Comparison of ENCODE assay signal across 9 cellular contexts in the genomic region with DNA sequence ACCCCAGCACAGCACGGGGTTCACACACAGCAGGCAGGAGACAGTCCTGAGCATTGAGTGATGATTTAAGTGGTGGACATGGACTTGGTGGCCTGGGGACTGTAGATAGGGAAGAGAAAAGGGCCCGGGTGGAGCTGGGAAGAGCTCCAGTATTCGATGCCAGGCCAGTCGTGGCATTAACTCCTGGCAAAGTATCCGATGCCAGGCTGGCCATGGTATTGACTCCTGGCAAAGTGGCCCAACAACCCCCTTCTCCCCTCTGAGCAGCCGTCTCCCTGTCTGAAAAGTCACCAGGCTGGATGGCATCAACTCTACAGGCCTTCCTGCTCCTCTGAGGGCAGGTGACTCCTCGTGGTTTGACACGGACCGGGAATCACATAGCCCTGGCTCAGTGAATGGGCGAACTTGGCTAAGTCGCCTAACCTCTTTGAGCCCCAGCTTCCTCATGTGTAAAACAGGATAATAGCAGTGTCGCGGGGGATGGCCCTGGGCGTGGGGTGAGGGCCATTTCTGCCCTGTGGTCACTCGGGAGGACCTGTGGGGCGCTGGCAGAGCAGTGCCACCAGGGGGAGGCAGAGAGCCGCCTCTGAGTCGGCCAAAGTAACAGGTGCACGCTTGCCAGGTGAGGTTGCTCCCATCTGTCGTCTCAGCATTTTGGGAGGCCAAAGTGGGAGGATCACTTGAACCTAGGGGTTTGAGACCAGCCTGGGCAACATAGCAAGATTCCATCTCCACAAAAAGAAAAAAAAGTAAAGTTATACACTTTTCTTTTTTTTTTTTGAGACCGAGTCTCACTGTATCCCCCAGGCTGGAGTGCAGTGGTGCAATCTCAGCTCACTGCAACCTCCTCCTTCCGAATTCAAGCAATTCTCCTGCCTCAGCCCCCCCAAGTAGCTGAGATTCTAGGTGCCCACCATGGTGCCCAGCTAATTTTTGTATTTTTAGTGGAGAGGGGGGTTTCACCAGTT. TPM values are rescaled to one million over a fixed set of nuclear protein-coding genes. Genes with fewer than 3 reads are reported as not detected.
A peak's percentile ranks its signal among the peaks of the same experiment; 100 is the strongest.
DNase-seq lines count a peak whose midpoint lies in the region; FAIRE-seq and TF ChIP-seq lines count a peak whose summit lies in the region.
"Had no signal": no experiment of that assay in that cellular context is flagged by ENCODE, and none has a peak within 500 bp of the region (broad histone marks: within the 10 kb centered on the region; RNA-seq: fewer than 3 reads in every experiment).

No MANE protein-coding gene starts in this region.

- H3K27ac ChIP-seq in A673 (ENCODE audit: low read depth, low read length, poor library complexity, severe bottlenecking) (no peak overlapping the region), esophagus muscularis mucosa (replicated peaks in 1 of 4) (no peak overlapping the region), stomach (no peak overlapping the region)

- DNase-seq in A673 (ENCODE audit: low spot score) (peak; percentile 25), GM19239 (ENCODE audit: insufficient read length, low spot score) (no peak), NT2/D1 (ENCODE audit: low read depth, low spot score) (peak; percentile 43), activated T-cell treated with anti-CD3 and anti-CD28 coated beads for 48 hours (ENCODE audit: low read depth) (peak; percentile 62), esophagus muscularis mucosa (ENCODE audit: extremely low spot score) (no peak), nephron progenitor cell (peak; percentile 86), stomach (peak; percentile 87), NCI-H1694 (lab: John Stamatoyannopoulos, UW) (no peak)

- H3K27me3 ChIP-seq in A673 (replicated peaks; ENCODE audit: insufficient read depth, low read depth, low read length, poor library complexity) (no peaks in the 10 kb centered on the region), NT2/D1 (ENCODE audit: insufficient read depth, insufficient read length) (peaks cover 5% of the 10 kb centered on the region), esophagus muscularis mucosa (no peaks in the 10 kb centered on the region), stomach (peaks cover 0 to 5% (median 0%) of the 10 kb centered on the region in 3 donors)

- no peak overlapping the region for H3K27ac Mint-ChIP-seq in nephron progenitor cell

- 27% methylated on average over 18 of the region's 22 CpGs for WGBS in esophagus muscularis mucosa
- 18 to 27% (median 23%) methylated on average over 12 to 22 of the region's 22 CpGs for WGBS in stomach, 5 donors

- no peak overlapping the region for H3K4me3 ChIP-seq in A673 (ENCODE audit: low read depth, low read length, poor library complexity, severe bottlenecking)
- H3K4me3 ChIP-seq in NT2/D1 (ENCODE audit: insufficient read length, low read depth) = no peak overlapping the region
- H3K4me3 ChIP-seq in esophagus muscularis mucosa = no peak overlapping the region
- H3K4me3 ChIP-seq in stomach = no peak overlapping the region

- FAIRE-seq in GM19239 (lab: Jason Lieb, UNC) = peak; percentile 61
- FAIRE-seq: islet of Langerhans had no signal

- H3K36me3 Mint-ChIP-seq in nephron progenitor cell (ENCODE audit: low read depth) = peaks cover 5% of the 10 kb centered on the region

- peaks cover 19% of the 10 kb centered on the region for H3K4me1 Mint-ChIP-seq in nephron progenitor cell

- POLR2A ChIA-PET in A673 (lab: Charles Lee; ENCODE audit: low non-redundant PET) = no interaction called here

- intact Hi-C loops in A673 (cut with micrococcal nuclease; ENCODE audit: unreplicated experiment) = no loop called here
- intact Hi-C loops in esophagus muscularis mucosa (cut with DNase I) = loop anchor here (1.0 to 10.0 kb wide), 3 partner anchors 39 to 206 kb away; no protein-coding TSS in a partner anchor
- intact Hi-C loops in stomach (cut with DNase I; ENCODE audit: low total_unique reads) = no loop called here

- no peaks in the 10 kb centered on the region for H3K9me3 Mint-ChIP-seq in nephron progenitor cell

- CTCF ChIA-PET in A673 (lab: Charles Lee) = interaction anchor here (0.7 to 1.4 kb wide), 4 partner anchors 137 to 143 kb away, joined by 3 to 13 read pairs (median 5); no protein-coding TSS in a partner anchor

- H3K27me3 Mint-ChIP-seq in nephron progenitor cell (ENCODE audit: low read depth, poor library complexity) = peaks cover 11% of the 10 kb centered on the region

- BruUV-seq in A673 (replicated peaks; lab: Mats Ljungman, UMichigan) = no TSS peak

- TF ChIP-seq CTCF in A673 (conservative IDR thresholded peaks at IDR 0.05; ENCODE audit: low read depth, low read length) = peak; percentile 97
- TF ChIP-seq CTCF in esophagus muscularis mucosa (IDR thresholded peaks at IDR 0.05) = peak in 2 of 3 experiments; percentile 98 to 99
- peak; percentile 99 for TF ChIP-seq CTCF in nephron progenitor cell (IDR thresholded peaks at IDR 0.05)
- TF ChIP-seq CTCF in stomach (IDR thresholded peaks at IDR 0.05) = peak in 6 of 7 experiments; percentile 79 to 99 (median 98)

- TF ChIP-seq EP300 in esophagus muscularis mucosa (IDR thresholded peaks at IDR 0.05) (no peak), stomach (IDR thresholded peaks at IDR 0.05) (no peak)

- no peaks in the 10 kb centered on the region for H3K36me3 ChIP-seq in A673 (ENCODE audit: insufficient read depth, low read length, poor library complexity, severe bottlenecking)
- H3K36me3 ChIP-seq in NT2/D1 (ENCODE audit: insufficient read depth, insufficient read length, low read length) = no peaks in the 10 kb centered on the region
- H3K36me3 ChIP-seq in esophagus muscularis mucosa = no peaks in the 10 kb centered on the region
- H3K36me3 ChIP-seq in stomach = no peaks in the 10 kb centered on the region

- no peak overlapping the region for H3K9ac ChIP-seq in NT2/D1 (ENCODE audit: insufficient read length, low read depth)

- no peak overlapping the region for H3K4me3 Mint-ChIP-seq in nephron progenitor cell

- H3K9me3 ChIP-seq in A673 (ENCODE audit: low read depth, low read length, poor library complexity, severe bottlenecking) (no peaks in the 10 kb centered on the region), NT2/D1 (ENCODE audit: insufficient read depth, low read length) (no peaks in the 10 kb centered on the region), esophagus muscularis mucosa (no peaks in the 10 kb centered on the region), stomach (no peaks in the 10 kb centered on the region)

- no peak for TF ChIP-seq POLR2A in esophagus muscularis mucosa (IDR thresholded peaks at IDR 0.05; ENCODE audit: low read depth)
- TF ChIP-seq POLR2A in stomach (IDR thresholded peaks at IDR 0.05) = no peak

- H3K4me1 ChIP-seq in A673 (ENCODE audit: insufficient read depth, low read length, poor library complexity, severe bottlenecking) (peaks cover 9% of the 10 kb centered on the region), NT2/D1 (ENCODE audit: insufficient read depth, insufficient read length) (peaks cover 15% of the 10 kb centered on the region), esophagus muscularis mucosa (peaks cover 25 to 38% (median 28%) of the 10 kb centered on the region in 4 donors), stomach (peaks cover 13 to 40% (median 31%) of the 10 kb centered on the region in 4 donors)

RNA-seq across cellular contexts. Expression of a gene that starts 5.7 kb away (rescaled TPM):
- total RNA-seq in A673 (2021) (72.9 and 73.7 TPM in 2 replicates), esophagus muscularis mucosa (10 to 100 TPM; 43.2 to 62.3 (median 51.3) TPM), stomach (100 to 1,000 TPM in 1 of 5 donors, 10 to 100 TPM in 4; 14.6 to 105 (median 60.3) TPM)
- 10 to 100 TPM; 29.9 to 44.2 (median 32.2) TPM for polyA plus RNA-seq in stomach

RNA-seq across cellular contexts. Expression of a gene that starts 48.9 kb away (rescaled TPM):
- 26.2 and 27.7 TPM in 2 replicates for total RNA-seq in A673 (2021)
- total RNA-seq in esophagus muscularis mucosa = 10 to 100 TPM in 2 of 4 donors, 1 to 10 TPM in 2; 8.4 to 17.1 (median 12.5) TPM
- total RNA-seq in stomach = 10 to 100 TPM in 2 of 5 donors, 1 to 10 TPM in 3; 6.2 to 32.1 (median 9.7) TPM
- 1 to 10 TPM; 3.2 to 9.0 (median 4.2) TPM for polyA plus RNA-seq in stomach

RNA-seq across cellular contexts. Expression of a gene that starts 57.3 kb away (rescaled TPM):
- total RNA-seq in A673 (2021) (37.2 and 50.2 TPM in 2 replicates), esophagus muscularis mucosa (10 to 100 TPM; 48.6 to 90.6 (median 58.8) TPM), stomach (100 to 1,000 TPM in 1 of 5 donors, 10 to 100 TPM in 4; 18.4 to 338 (median 62.5) TPM)
- polyA plus RNA-seq in stomach = 1 to 10 TPM; 1.4 to 7.9 (median 2.3) TPM

Comparison
In these comparisons a context has a peak if more than half of its experiments do, and no peak if none do; other contexts are left out.
1. DNase-seq: peak in A673 (single experiment), NT2/D1 (single experiment), activated T-cell treated with anti-CD3 and anti-CD28 coated beads for 48 hours (single experiment), nephron progenitor cell (single experiment) and stomach (single experiment); none in GM19239 (single experiment), esophagus muscularis mucosa (single experiment) and NCI-H1694 (single experiment).
2. Peak in every context shown above with its lines, with median percentiles within 50 percentile points of each other: CTCF ChIP-seq.